ENCODE assay signal across 16 cellular contexts in the genomic region with DNA sequence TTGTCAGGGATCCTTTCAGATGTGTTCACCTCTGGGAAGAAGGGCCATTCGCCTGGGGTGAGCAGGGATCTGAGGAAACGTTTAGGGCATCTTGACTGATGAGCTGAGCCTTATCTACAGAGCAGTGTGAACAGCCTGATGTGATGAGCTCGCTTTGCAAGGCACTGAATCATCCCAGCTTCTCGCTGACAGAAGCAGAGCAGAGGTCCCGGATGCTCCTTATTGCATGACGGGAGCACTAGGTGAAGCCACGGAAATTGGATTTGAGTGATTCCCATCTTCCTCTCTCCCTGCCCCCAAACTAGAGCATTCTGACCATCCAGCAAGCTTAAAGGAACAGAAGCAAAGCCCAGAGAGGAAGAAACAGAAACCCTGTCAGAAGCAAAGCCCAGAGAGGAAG. TPM values are rescaled to one million over a fixed set of nuclear protein-coding genes. Genes with fewer than 3 reads are reported as not detected.
DNase-seq lines count a peak whose midpoint lies in the region; ATAC-seq and TF ChIP-seq lines count a peak whose summit lies in the region.
"Had no signal": no experiment of that assay in that cellular context is flagged by ENCODE, and none has a peak within 500 bp of the region (broad histone marks: within the 10 kb centered on the region; RNA-seq: fewer than 3 reads in every experiment).

No MANE protein-coding gene starts in this region.

- H3K9me3 Mint-ChIP-seq in neural progenitor cell: no peaks in the 10 kb centered on the region
- H3K9me3 Mint-ChIP-seq: CD8-positive, alpha-beta T cell had no signal

- peaks cover 31% of the 10 kb centered on the region for H3K27me3 ChIP-seq in neural progenitor cell

- H3K4me3 Mint-ChIP-seq in neural progenitor cell: no peak overlapping the region
- H3K4me3 Mint-ChIP-seq: CD14-positive monocyte; CD8-positive, alpha-beta T cell had no signal

- H3K36me3 ChIP-seq in neural progenitor cell: no peaks in the 10 kb centered on the region

- H3K9ac ChIP-seq in neural progenitor cell: no peak overlapping the region

- no peaks in the 10 kb centered on the region for H3K9me3 ChIP-seq in neural progenitor cell (ENCODE audit: low read depth)
- H3K9me3 ChIP-seq: A549 had no signal

- no peaks in the 10 kb centered on the region for H4K20me1 ChIP-seq in neural progenitor cell (ENCODE audit: low read depth)

- H3K36me3 Mint-ChIP-seq in neural progenitor cell: no peaks in the 10 kb centered on the region
- H3K36me3 Mint-ChIP-seq: CD14-positive monocyte; CD8-positive, alpha-beta T cell had no signal

- DNase-seq in NCI-H82 (lab: John Stamatoyannopoulos, UW) (peak; percentile 57), kidney tubule cell (ENCODE audit: low spot score) (peak; percentile 3), neural progenitor cell (ENCODE audit: low spot score) (no peak), amygdala (lab: John Stamatoyannopoulos, UW) (no peak)
- DNase-seq: CD8-positive, alpha-beta T cell; COR-L47; DMS153; DMS79 treated with DMSO at 0.1 percent for 48 hours; GF-D8; H7; IMR-90 had no signal

- ATAC-seq in GM19395 (IDR thresholded peaks at IDR 0.05; ENCODE audit: unreplicated experiment) (no peak), HG03159 (IDR thresholded peaks at IDR 0.05; ENCODE audit: unreplicated experiment) (no peak)
- ATAC-seq: A549; CD8-positive, alpha-beta T cell had no signal

- no peak for TF ChIP-seq CTCF in neural progenitor cell (IDR thresholded peaks at IDR 0.05)

- H3K4me2 ChIP-seq in neural progenitor cell: no peak overlapping the region
- H3K4me2 ChIP-seq: A549 had no signal

- H3K27ac ChIP-seq in neural progenitor cell: no peak overlapping the region
- H3K27ac ChIP-seq: A549 had no signal

- H3K79me2 ChIP-seq in neural progenitor cell (ENCODE audit: low read depth): no peaks in the 10 kb centered on the region

- peak overlapping the region; percentile 58 for H2AFZ ChIP-seq in neural progenitor cell (replicated peaks)

- peaks cover 9% of the 10 kb centered on the region for H3K4me1 Mint-ChIP-seq in neural progenitor cell
- H3K4me1 Mint-ChIP-seq: CD14-positive monocyte had no signal

- no peak overlapping the region for H3K27ac Mint-ChIP-seq in neural progenitor cell
- H3K27ac Mint-ChIP-seq: CD14-positive monocyte; CD8-positive, alpha-beta T cell had no signal

- no peaks in the 10 kb centered on the region for H3F3A ChIP-seq in neural progenitor cell (ENCODE audit: low read depth)

- H3K4me1 ChIP-seq in neural progenitor cell: peaks cover 6% of the 10 kb centered on the region
- H3K4me1 ChIP-seq: A549 had no signal

- H3K27me3 Mint-ChIP-seq in neural progenitor cell (ENCODE audit: insufficient read depth, low read depth): no peaks in the 10 kb centered on the region

- H3K4me3 ChIP-seq in neural progenitor cell: no peak overlapping the region
- H3K4me3 ChIP-seq: A549 had no signal

RNA-seq across cellular contexts. Expression of a gene that starts 46.5 kb away (rescaled TPM):
- total RNA-seq in neural progenitor cell (ENCODE audit: low replicate concordance): 0.22 and 0.31 TPM in 2 replicates
- total RNA-seq: CD8-positive, alpha-beta T cell; HT-29; IMR-90 had no signal

Comparison
In these comparisons a context has a peak if more than half of its experiments do, and no peak if none do; other contexts are left out.
1. DNase-seq: peak in NCI-H82 (single experiment) and kidney tubule cell (single experiment); none in neural progenitor cell (single experiment) and amygdala (0 of 56).